ENCODE assay signal across 12 cellular contexts in the genomic region with DNA sequence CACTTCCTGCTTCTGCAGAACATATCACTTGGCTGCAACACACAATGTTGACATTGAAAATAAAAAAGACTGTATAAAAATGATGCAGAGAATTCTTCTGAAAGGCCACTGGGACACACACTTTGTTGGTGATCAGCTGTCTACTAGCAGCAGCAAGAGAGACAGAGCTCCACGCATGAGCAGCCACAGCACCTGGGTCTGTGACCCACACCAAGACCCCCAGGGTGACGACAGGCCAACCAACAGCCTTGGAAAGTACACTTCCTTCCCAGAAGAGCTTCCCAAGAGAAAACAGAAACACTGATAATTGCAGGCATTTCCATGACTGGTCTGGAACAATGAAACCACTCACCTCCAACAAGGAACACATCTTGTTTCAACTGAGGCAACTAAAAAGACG.
DNase-seq lines count a peak whose midpoint lies in the region; ATAC-seq, FAIRE-seq and TF ChIP-seq lines count a peak whose summit lies in the region.
"Had no signal": no experiment of that assay in that cellular context is flagged by ENCODE, and none has a peak within 500 bp of the region (broad histone marks: within the 10 kb centered on the region; RNA-seq: fewer than 3 reads in every experiment).

No MANE protein-coding gene starts in this region.

- H3K4me1 ChIP-seq in DOHH2 (ENCODE audit: control insufficient read depth, low read length) = peaks cover 32% of the 10 kb centered on the region
- H3K4me1 ChIP-seq in small intestine (ENCODE audit: control insufficient read depth in 2 of 2, insufficient read depth in 1 of 2, low read depth in 1 of 2, low read length in 1 of 2) = no peaks in the 10 kb centered on the region

- H3K27ac Mint-ChIP-seq in activated T-helper 17 cell treated with anti-CD3 and anti-CD28 coated beads, Interleukin-2, amount 50 U/mL, for 72 hours = peak overlapping the region; percentile 48
- peak overlapping the region; percentile 45 for H3K27ac Mint-ChIP-seq in progenitor cell of endocrine pancreas
- H3K27ac Mint-ChIP-seq: neural progenitor cell had no signal

- peaks cover 22% of the 10 kb centered on the region for H3K79me2 ChIP-seq in DOHH2 (ENCODE audit: control insufficient read depth, low read length)

- no peaks in the 10 kb centered on the region for H3K9me2 ChIP-seq in DOHH2 (replicated peaks; ENCODE audit: control insufficient read depth, low read length)

- no peak for FAIRE-seq in small intestine (lab: Jason Lieb, UNC)

- 61 to 85% (median 70%) methylated on average over 3 of the region's 3 CpGs for WGBS in small intestine, 3 donors

- H3K36me3 ChIP-seq in DOHH2 (ENCODE audit: control insufficient read depth, low read length) (peaks cover 25% of the 10 kb centered on the region), small intestine (ENCODE audit: control insufficient read depth in 2 of 2, insufficient read depth in 2 of 2, low read length in 2 of 2) (no peaks in the 10 kb centered on the region)
- H3K36me3 ChIP-seq: neural progenitor cell had no signal

- peaks cover 39% of the 10 kb centered on the region for H3K4me1 Mint-ChIP-seq in activated T-helper 17 cell treated with anti-CD3 and anti-CD28 coated beads, Interleukin-2, amount 50 U/mL, for 72 hours
- peaks cover 12% of the 10 kb centered on the region for H3K4me1 Mint-ChIP-seq in progenitor cell of endocrine pancreas (ENCODE audit: low read depth)

- no peaks in the 10 kb centered on the region for H3K9me3 Mint-ChIP-seq in activated T-helper 17 cell treated with anti-CD3 and anti-CD28 coated beads, Interleukin-2, amount 50 U/mL, for 72 hours
- no peaks in the 10 kb centered on the region for H3K9me3 Mint-ChIP-seq in progenitor cell of endocrine pancreas (ENCODE audit: low read depth)

- DNase-seq in progenitor cell of endocrine pancreas (ENCODE audit: low spot score, unreplicated experiment) (no peak), NCI-H2029 (lab: John Stamatoyannopoulos, UW) (no peak), HuH-7.5 (ENCODE audit: low spot score) (no peak), small intestine (no peak)
- DNase-seq: left cardiac atrium, NCI-H1436 treated with DMSO at 0.1 percent for 48 hours, NCI-H524, Right ventricle myocardium superior had no signal

- H3K9me3 ChIP-seq in DOHH2 (ENCODE audit: control insufficient read depth, insufficient read depth, low read length) (no peaks in the 10 kb centered on the region), small intestine (ENCODE audit: control insufficient read depth, low read depth) (no peaks in the 10 kb centered on the region)

- peak; percentile 25 for ATAC-seq in HG02970 (IDR thresholded peaks at IDR 0.05; ENCODE audit: low FRiP score, unreplicated experiment)
- no peak for ATAC-seq in activated T-helper 17 cell treated with anti-CD3 and anti-CD28 coated beads, Interleukin-2, amount 50 U/mL, for 72 hours (replicated peaks)

- peak overlapping the region; percentile 51 for H3K27ac ChIP-seq in DOHH2 (ENCODE audit: low read depth, low read length)
- H3K27ac ChIP-seq in small intestine (ENCODE audit: low read depth in 1 of 2, low read length in 1 of 2) = no peak overlapping the region
- H3K27ac ChIP-seq: neural progenitor cell had no signal

- no peaks in the 10 kb centered on the region for H3K36me3 Mint-ChIP-seq in activated T-helper 17 cell treated with anti-CD3 and anti-CD28 coated beads, Interleukin-2, amount 50 U/mL, for 72 hours (ENCODE audit: low read depth)
- H3K36me3 Mint-ChIP-seq in progenitor cell of endocrine pancreas (ENCODE audit: insufficient read depth) = peaks cover 17% of the 10 kb centered on the region

- H3K4me3 ChIP-seq in DOHH2 (ENCODE audit: low read length) (peak overlapping the region; percentile 53), small intestine (ENCODE audit: low read depth in 1 of 2, low read length in 2 of 2) (no peak overlapping the region)
- H3K4me3 ChIP-seq: neural progenitor cell had no signal

- peaks cover 21% of the 10 kb centered on the region; the same call in 1 of the 2 replicates for H3F3A ChIP-seq in DOHH2 (ENCODE audit: control insufficient read depth, insufficient read depth)

- no peak for TF ChIP-seq CTCF in DOHH2 (IDR thresholded peaks at IDR 0.05; ENCODE audit: low read depth, low read length, poor library complexity, severe bottlenecking)
- no peak for TF ChIP-seq CTCF in progenitor cell of endocrine pancreas (IDR thresholded peaks at IDR 0.05; ENCODE audit: unreplicated experiment)

- H4K20me1 ChIP-seq in DOHH2 (ENCODE audit: control insufficient read depth, insufficient read depth, low read depth, low read length) = peaks cover 5% of the 10 kb centered on the region; the same call in 1 of the 2 replicates

- H3K27me3 Mint-ChIP-seq in activated T-helper 17 cell treated with anti-CD3 and anti-CD28 coated beads, Interleukin-2, amount 50 U/mL, for 72 hours = no peaks in the 10 kb centered on the region
- H3K27me3 Mint-ChIP-seq in progenitor cell of endocrine pancreas = no peaks in the 10 kb centered on the region

- H3K4me3 Mint-ChIP-seq in activated T-helper 17 cell treated with anti-CD3 and anti-CD28 coated beads, Interleukin-2, amount 50 U/mL, for 72 hours = peak overlapping the region; percentile 68
- H3K4me3 Mint-ChIP-seq in progenitor cell of endocrine pancreas (ENCODE audit: low read depth) = no peak overlapping the region
- H3K4me3 Mint-ChIP-seq: neural progenitor cell had no signal

- H3K4me2 ChIP-seq in DOHH2 (ENCODE audit: low read length) = peak overlapping the region; percentile 70
- H3K4me2 ChIP-seq: neural progenitor cell had no signal

- H3K27me3 ChIP-seq in DOHH2 (ENCODE audit: control insufficient read depth, low read length) (no peaks in the 10 kb centered on the region), small intestine (ENCODE audit: control insufficient read depth in 2 of 2, insufficient read depth in 2 of 2, low read length in 2 of 2) (no peaks in the 10 kb centered on the region)
- H3K27me3 ChIP-seq: neural progenitor cell had no signal
